In genomic region chr18:79819064-79819725, GRCh38 we compare ENCODE assay signal across 28 cellular contexts. TPM values are rescaled to one million over a fixed set of nuclear protein-coding genes. Genes with fewer than 3 reads are reported as not detected.
DNase-seq lines count a peak whose midpoint lies in the region; ATAC-seq and TF ChIP-seq lines count a peak whose summit lies in the region.
"Had no signal": no experiment of that assay in that cellular context is flagged by ENCODE, and none has a peak within 500 bp of the region (broad histone marks: within the 10 kb centered on the region; RNA-seq: fewer than 3 reads in every experiment).

No MANE protein-coding gene starts in this region.

- H3K9me2 ChIP-seq in SK-N-SH = no peaks in the 10 kb centered on the region

- H3K9ac ChIP-seq in SK-N-SH = no peak overlapping the region
- H3K9ac ChIP-seq: KMS-11 had no signal

- H3K9me3 ChIP-seq in SK-N-SH (no peaks in the 10 kb centered on the region), Panc1 (ENCODE audit: control insufficient read depth, insufficient read depth, low read depth, low read length) (no peaks in the 10 kb centered on the region)
- H3K9me3 ChIP-seq: gastrocnemius medialis, left ventricle myocardium inferior, tibial artery had no signal

- H2AFZ ChIP-seq in SK-N-SH (ENCODE audit: low read depth) = no peak overlapping the region
- H2AFZ ChIP-seq: hepatocyte, PC-9 had no signal

- H3K36me3 ChIP-seq in SK-N-SH (replicated peaks in 1 of 2; ENCODE audit: control insufficient read depth in 1 of 2, insufficient read depth in 2 of 2, low read length in 1 of 2) (no peaks in the 10 kb centered on the region), Panc1 (ENCODE audit: control insufficient read depth, insufficient read depth, low read length) (no peaks in the 10 kb centered on the region)
- H3K36me3 ChIP-seq: gastrocnemius medialis, left ventricle myocardium inferior, sigmoid colon, tibial artery had no signal

- TF ChIP-seq EP300 in SK-N-SH (IDR thresholded peaks at IDR 0.05; ENCODE audit: borderline replicate concordance in 1 of 2, low read depth in 1 of 2, low read length in 1 of 2) = no peak

- WGBS in SK-N-SH (ENCODE audit: low lambda C conversion rate) = 52% methylated on average over 3 of the region's 23 CpGs

- H3K9me3 Mint-ChIP-seq in stimulated activated memory B cell treated with anti-CD40 and anti-IgM and Interleukin-4, amounts not matched to agents 10 μg/mL and 1 μg/mL and 100 μg/mL, for 72 hours = no peaks in the 10 kb centered on the region
- H3K9me3 Mint-ChIP-seq: activated CD4-positive, alpha-beta T cell treated with anti-CD3 and anti-CD28 coated beads, Interleukin-2, amount 10 ng/mL, durations not matched to agents 7 days and 5 days; activated T-cell treated with anti-CD3 and anti-CD28 coated beads, Interleukin-2, amount 50 U/mL, for 4 hours; CD8-positive, alpha-beta T cell; immature natural killer cell; nephron progenitor cell had no signal

- BruUV-seq in Panc1 (replicated peaks; lab: Mats Ljungman, UMichigan) = no TSS peak

- no peaks in the 10 kb centered on the region for H3F3A ChIP-seq in SK-N-SH (replicated peaks; ENCODE audit: insufficient read depth)

- peaks cover 37% of the 10 kb centered on the region for H3K4me1 Mint-ChIP-seq in stimulated activated memory B cell treated with anti-CD40 and anti-IgM and Interleukin-4, amounts not matched to agents 10 μg/mL and 1 μg/mL and 100 μg/mL, for 72 hours
- H3K4me1 Mint-ChIP-seq: immature natural killer cell had no signal

- POLR2A ChIA-PET in SK-N-SH (lab: Yijun Ruan, JAX) = no interaction called here
- POLR2A ChIA-PET in Panc1 (lab: Charles Lee) = no interaction called here

- H3K79me2 ChIP-seq in SK-N-SH (ENCODE audit: insufficient read depth) = no peaks in the 10 kb centered on the region
- H3K79me2 ChIP-seq: hepatocyte had no signal

- H3K4me1 ChIP-seq in SK-N-SH (ENCODE audit: control insufficient read depth in 1 of 2, insufficient read depth in 2 of 2, low read depth in 1 of 2, low read length in 1 of 2) (no peaks in the 10 kb centered on the region; a peak in 1 of 4 replicates), Panc1 (ENCODE audit: control insufficient read depth, insufficient read depth, low read length) (no peaks in the 10 kb centered on the region)
- H3K4me1 ChIP-seq: gastrocnemius medialis, left ventricle myocardium inferior, sigmoid colon, tibial artery had no signal

- CTCF ChIA-PET in SK-N-SH (lab: Yijun Ruan, JAX) = interaction anchor here (0.8 kb wide), 1 partner anchor 13 kb away, joined by 3 read pairs; no protein-coding TSS in a partner anchor
- CTCF ChIA-PET in Panc1 (lab: Charles Lee) = no interaction called here

- H4K20me1 ChIP-seq in SK-N-SH (ENCODE audit: insufficient read depth) = no peaks in the 10 kb centered on the region

- H3K27ac ChIP-seq in SK-N-SH (ENCODE audit: low read depth in 2 of 2, low read length in 1 of 2) = no peak overlapping the region
- H3K27ac ChIP-seq in Panc1 (ENCODE audit: low read length) = no peak overlapping the region
- H3K27ac ChIP-seq: gastrocnemius medialis, hepatocyte, KMS-11, left ventricle myocardium inferior, PC-9, sigmoid colon, tibial artery had no signal

- in situ Hi-C loops in Panc1 (cut with HindIII; ENCODE audit: low pct_unique_long_range_greater_than_20kb, low sequenced_read_pairs) = no loop called here

- TF ChIP-seq CTCF in SK-N-SH (IDR thresholded peaks at IDR 0.05) (no peak), Panc1 (IDR thresholded peaks at IDR 0.05) (no peak)

- intact Hi-C loops in Panc1 (cut with micrococcal nuclease; ENCODE audit: unreplicated experiment) = no loop called here

- H3K4me2 ChIP-seq in SK-N-SH = no peak overlapping the region
- H3K4me2 ChIP-seq: hepatocyte, KMS-11, PC-9 had no signal

- no peak overlapping the region for H3K4me3 Mint-ChIP-seq in stimulated activated memory B cell treated with anti-CD40 and anti-IgM and Interleukin-4, amounts not matched to agents 10 μg/mL and 1 μg/mL and 100 μg/mL, for 72 hours
- H3K4me3 Mint-ChIP-seq: activated CD4-positive, alpha-beta T cell treated with anti-CD3 and anti-CD28 coated beads, Interleukin-2, amount 10 ng/mL, durations not matched to agents 7 days and 5 days; activated T-cell treated with anti-CD3 and anti-CD28 coated beads, Interleukin-2, amount 50 U/mL, for 4 hours; CD8-positive, alpha-beta T cell; immature natural killer cell; nephron progenitor cell had no signal

- H3K36me3 Mint-ChIP-seq in stimulated activated memory B cell treated with anti-CD40 and anti-IgM and Interleukin-4, amounts not matched to agents 10 μg/mL and 1 μg/mL and 100 μg/mL, for 72 hours = no peaks in the 10 kb centered on the region
- H3K36me3 Mint-ChIP-seq: CD8-positive, alpha-beta T cell; immature natural killer cell had no signal

- ATAC-seq in SK-N-SH treated with all-trans-retinoic acid at 6 μM for 48 hours = peak; percentile 18
- peak; percentile 66 for ATAC-seq in Panc1
- no peak for ATAC-seq in left lobe of liver
- no peak for ATAC-seq in stimulated activated memory B cell treated with anti-CD40 and anti-IgM and Interleukin-4, amounts not matched to agents 10 μg/mL and 1 μg/mL and 100 μg/mL, for 72 hours
- no peak for ATAC-seq in HG03159 (IDR thresholded peaks at IDR 0.05; ENCODE audit: unreplicated experiment)
- ATAC-seq in GM19395 (IDR thresholded peaks at IDR 0.05; ENCODE audit: unreplicated experiment) = no peak
- ATAC-seq: activated T-cell treated with anti-CD3 and anti-CD28 coated beads, Interleukin-2, amount 50 U/mL, for 4 hours; CD8-positive, alpha-beta T cell; HCT116 had no signal

- no peak for TF ChIP-seq RAD21 in SK-N-SH (IDR thresholded peaks at IDR 0.05; ENCODE audit: low read length)

- peak overlapping the region; percentile 60 for H3K27ac Mint-ChIP-seq in stimulated activated memory B cell treated with anti-CD40 and anti-IgM and Interleukin-4, amounts not matched to agents 10 μg/mL and 1 μg/mL and 100 μg/mL, for 72 hours
- H3K27ac Mint-ChIP-seq: activated CD4-positive, alpha-beta T cell treated with anti-CD3 and anti-CD28 coated beads, Interleukin-2, amount 10 ng/mL, durations not matched to agents 7 days and 5 days; CD8-positive, alpha-beta T cell; nephron progenitor cell had no signal

- DNase-seq in SK-N-SH = no peak
- no peak for DNase-seq in Panc1 (ENCODE audit: low read depth, low spot score)
- peak; percentile 34 for DNase-seq in left lobe of liver (ENCODE audit: low spot score)
- DNase-seq in GDM1 (lab: John Stamatoyannopoulos, UW) = no peak
- DNase-seq: 8988T; activated CD4-positive, alpha-beta T cell treated with anti-CD3 and anti-CD28 coated beads, Interleukin-2, amount 10 ng/mL, durations not matched to agents 7 days and 5 days; activated gamma-delta T cell treated with Interleukin-2 at 50 U/mL for 16 hours; activated T-cell treated with anti-CD3 and anti-CD28 coated beads, Interleukin-2, amount 50 U/mL, for 4 hours; DMS 273 treated with DMSO at 0.1 percent for 48 hours; immature natural killer cell; left ventricle myocardium inferior; NCI-H446 treated with DMSO at 0.1 percent for 48 hours; nephron progenitor cell; PC-9; SHP77; sigmoid colon; stimulated activated CD4-positive, alpha-beta T cell treated with anti-CD3 and anti-CD28 coated beads, Interleukin-4, amount 100 ng/mL, for 4 hours; stimulated activated naive CD4-positive, alpha-beta T cell had no signal

- H3K27me3 Mint-ChIP-seq in stimulated activated memory B cell treated with anti-CD40 and anti-IgM and Interleukin-4, amounts not matched to agents 10 μg/mL and 1 μg/mL and 100 μg/mL, for 72 hours = peaks cover 8% of the 10 kb centered on the region

- H3K4me3 ChIP-seq in SK-N-SH (ENCODE audit: low read depth in 2 of 2, low read length in 1 of 2) (no peak overlapping the region), Panc1 (ENCODE audit: low read depth in 2 of 2, low read length in 2 of 2) (no peak overlapping the region)
- H3K4me3 ChIP-seq: gastrocnemius medialis, hepatocyte, left ventricle myocardium inferior, PC-9, sigmoid colon, tibial artery had no signal

- H3K27me3 ChIP-seq in SK-N-SH (ENCODE audit: insufficient read depth) (peaks cover 91% of the 10 kb centered on the region), Panc1 (ENCODE audit: control insufficient read depth, insufficient read depth, low read length) (peaks cover 3% of the 10 kb centered on the region)
- H3K27me3 ChIP-seq: hepatocyte had no signal

TF ChIP-seq in SK-N-SH treated with all-trans-retinoic acid at 6 μM for 48 hours, 23 proteins besides CTCF, POLR2A, EP300 and RAD21:
- TF ChIP-seq ISL1 (CRISPR knock-in tag; IDR thresholded peaks at IDR 0.05) (no peak), GLIS3 (CRISPR knock-in tag; IDR thresholded peaks at IDR 0.05) (no peak)
TF ChIP-seq in SK-N-SH treated with all-trans-retinoic acid at 6 μM for 48 hours: peak in this region for 0.

TF ChIP-seq in SK-N-SH, 30 proteins besides CTCF, POLR2A, EP300 and RAD21:
- TF ChIP-seq MAX (IDR thresholded peaks at IDR 0.05; ENCODE audit: low read depth) = no peak

RNA-seq across cellular contexts. Expression of gene KCNG2, which starts 21.5 kb away (rescaled TPM):
- not detected in 2 replicates for polyA plus RNA-seq in SK-N-SH (2012; rRNA removed)
- polyA plus RNA-seq in SK-N-SH (2012; cell fraction: cytosol; rRNA removed) = not detected in 2 replicates
- polyA plus RNA-seq in SK-N-SH (2012; cell fraction: nucleus; rRNA removed) = not detected in 2 replicates
- total RNA-seq in Panc1 (2021; ENCODE audit: unreplicated experiment) (not detected), left lobe of liver (not detected)
- 1.1 TPM for polyA plus RNA-seq in Panc1 (2012; ENCODE audit: insufficient read length)
- total RNA-seq: activated CD4-positive, alpha-beta T cell treated with anti-CD3 and anti-CD28 coated beads, Interleukin-2, amount 10 ng/mL, durations not matched to agents 7 days and 5 days; activated T-cell treated with anti-CD3 and anti-CD28 coated beads, Interleukin-2, amount 50 U/mL, for 4 hours; CD8-positive, alpha-beta T cell; hepatocyte; left ventricle myocardium inferior; PC-9 had no signal
- polyA plus RNA-seq: hepatocyte, immature natural killer cell had no signal

Comparison
In these comparisons a context has a peak if more than half of its experiments do, and no peak if none do; other contexts are left out.
1. ATAC-seq: peak in SK-N-SH treated with all-trans-retinoic acid at 6 μM for 48 hours (single experiment) and Panc1 (single experiment); none in left lobe of liver (single experiment), stimulated activated memory B cell treated with anti-CD40 and anti-IgM and Interleukin-4, amounts not matched to agents 10 μg/mL and 1 μg/mL and 100 μg/mL, for 72 hours (single experiment), HG03159 (single experiment) and GM19395 (single experiment).